ENCODE assay signal across 32 cellular contexts in genomic region chr16:9713151-9713550, GRCh38.
"Had no signal": no experiment of that assay in that cellular context is flagged by ENCODE, and none has a peak within 500 bp of the region (broad histone marks: within the 10 kb centered on the region; RNA-seq: fewer than 3 reads in every experiment).

No MANE protein-coding gene starts in this region.

- H3K36me3 ChIP-seq: brain microvascular endothelial cell had no signal

- H3K27ac Mint-ChIP-seq: activated CD4-positive, alpha-beta memory T cell treated with anti-CD3 and anti-CD28 coated beads, Interleukin-2, amount 10 ng/mL, durations not matched to agents 7 days and 5 days; activated CD8-positive, alpha-beta memory T cell treated with anti-CD3 and anti-CD28 coated beads, Interleukin-2, amount 10 ng/mL, durations not matched to agents 7 days and 5 days; activated naive CD8-positive, alpha-beta T cell treated with anti-CD3 and anti-CD28 coated beads for 36 hours; T-helper 1 cell treated with Interleukin-12 subunit alpha and Interleukin-12 subunit beta and Interleukin-4 antibody, amounts not matched to agents 30 μg/mL and 1 μg/mL, for 36 hours; T-helper 2 cell treated with Interferon-gamma antibody and Interleukin-4, amounts not matched to agents 5 μg/mL and 100 μg/mL, for 36 hours had no signal

- H3K4me1 Mint-ChIP-seq: activated CD4-positive, alpha-beta memory T cell treated with anti-CD3 and anti-CD28 coated beads, Interleukin-2, amount 10 ng/mL, durations not matched to agents 7 days and 5 days; activated CD8-positive, alpha-beta memory T cell treated with anti-CD3 and anti-CD28 coated beads, Interleukin-2, amount 10 ng/mL, durations not matched to agents 7 days and 5 days; activated naive CD8-positive, alpha-beta T cell treated with anti-CD3 and anti-CD28 coated beads for 36 hours had no signal

- H3K9me3 Mint-ChIP-seq: activated naive CD8-positive, alpha-beta T cell treated with anti-CD3 and anti-CD28 coated beads for 36 hours; T-helper 1 cell treated with Interleukin-12 subunit alpha and Interleukin-12 subunit beta and Interleukin-4 antibody, amounts not matched to agents 30 μg/mL and 1 μg/mL, for 36 hours had no signal

- H3K27me3 Mint-ChIP-seq: activated CD4-positive, alpha-beta memory T cell treated with anti-CD3 and anti-CD28 coated beads, Interleukin-2, amount 10 ng/mL, durations not matched to agents 7 days and 5 days; activated CD8-positive, alpha-beta memory T cell treated with anti-CD3 and anti-CD28 coated beads, Interleukin-2, amount 10 ng/mL, durations not matched to agents 7 days and 5 days had no signal

- H3K27me3 ChIP-seq: brain microvascular endothelial cell had no signal

- H3K27ac ChIP-seq: brain microvascular endothelial cell, KMS-11, PC-9, RWPE1 had no signal

- H3K4me3 ChIP-seq: PC-9 had no signal

- H3K36me3 Mint-ChIP-seq: activated CD8-positive, alpha-beta memory T cell treated with anti-CD3 and anti-CD28 coated beads, Interleukin-2, amount 10 ng/mL, durations not matched to agents 7 days and 5 days; activated naive CD8-positive, alpha-beta T cell treated with anti-CD3 and anti-CD28 coated beads for 36 hours had no signal

- H3K4me3 Mint-ChIP-seq: activated CD4-positive, alpha-beta memory T cell treated with anti-CD3 and anti-CD28 coated beads, Interleukin-2, amount 10 ng/mL, durations not matched to agents 7 days and 5 days; activated CD8-positive, alpha-beta memory T cell treated with anti-CD3 and anti-CD28 coated beads, Interleukin-2, amount 10 ng/mL, durations not matched to agents 7 days and 5 days; activated naive CD8-positive, alpha-beta T cell treated with anti-CD3 and anti-CD28 coated beads for 36 hours; T-helper 1 cell treated with Interleukin-12 subunit alpha and Interleukin-12 subunit beta and Interleukin-4 antibody, amounts not matched to agents 30 μg/mL and 1 μg/mL, for 36 hours; T-helper 2 cell treated with Interferon-gamma antibody and Interleukin-4, amounts not matched to agents 5 μg/mL and 100 μg/mL, for 36 hours had no signal

- DNase-seq: activated CD4-positive, alpha-beta memory T cell treated with anti-CD3 and anti-CD28 coated beads, Interleukin-2, amount 10 ng/mL, durations not matched to agents 7 days and 5 days; activated CD4-positive, alpha-beta T cell treated with anti-CD3 and anti-CD28 coated beads for 1 hour; activated CD4-positive, alpha-beta T cell treated with anti-CD3 and anti-CD28 coated beads for 48 hours; activated CD4-positive, CD25-positive, alpha-beta regulatory T cell; activated CD8-positive, alpha-beta memory T cell treated with anti-CD3 and anti-CD28 coated beads for 24 hours; activated CD8-positive, alpha-beta memory T cell treated with anti-CD3 and anti-CD28 coated beads, Interleukin-2, amount 10 ng/mL, durations not matched to agents 7 days and 5 days; activated CD8-positive, alpha-beta memory T cell treated with anti-CD3 and anti-CD28 coated beads, Interleukin-2, amount 50 U/mL, for 48 hours; activated effector memory CD4-positive, alpha-beta T cell treated with Interleukin-2 at 50 U/mL for 16 hours; activated naive CD4-positive, alpha-beta T cell treated with anti-CD3 and anti-CD28 coated beads, Interleukin-2, amount 50 U/mL, for 16 hours; activated naive CD8-positive, alpha-beta T cell treated with anti-CD3 and anti-CD28 coated beads for 36 hours; activated T-cell treated with anti-CD3 and anti-CD28 coated beads, Interleukin-2, amount 50 U/mL, for 48 hours; amniotic stem cell; aorta; brain microvascular endothelial cell; central memory CD4-positive, alpha-beta T cell; MM.1S; MV-4-11; NCI-H1092; NCI-H1436 treated with DMSO at 0.1 percent for 48 hours; NCI-H187 treated with DMSO at 0.1 percent for 48 hours; NCI-H2081; NCI-H2171 treated with DMSO at 0.1 percent for 48 hours; NCI-H2227 treated with DMSO at 0.1 percent for 48 hours; NCI-H446; NCI-H510A treated with DMSO at 0.1 percent for 48 hours; NCI-H526 treated with DMSO at 0.1 percent for 48 hours; PC-9; SIG-M5 had no signal
